In genomic region chr4:54395013-54395527, GRCh38 we compare ENCODE assay signal across 29 cellular contexts.
"Had no signal": no experiment of that assay in that cellular context is flagged by ENCODE, and none has a peak within 500 bp of the region (broad histone marks: within the 10 kb centered on the region; RNA-seq: fewer than 3 reads in every experiment).

No MANE protein-coding gene starts in this region.

- H3K4me1 Mint-ChIP-seq: activated naive CD8-positive, alpha-beta T cell treated with anti-CD3 and anti-CD28 coated beads for 36 hours; T-helper 17 cell had no signal

- H3K9me3 Mint-ChIP-seq: activated naive CD4-positive, alpha-beta T cell treated with anti-CD3 and anti-CD28 coated beads for 36 hours; activated naive CD8-positive, alpha-beta T cell treated with anti-CD3 and anti-CD28 coated beads for 36 hours had no signal

- H3K27ac ChIP-seq: adrenal gland, body of pancreas, colonic mucosa, epithelial cell of prostate, left ventricle myocardium inferior, pancreas, prostate gland, thoracic aorta, vagina, VCaP had no signal

- H3K9me3 ChIP-seq: adrenal gland, body of pancreas, colonic mucosa, left ventricle myocardium inferior, pancreas, prostate gland, thoracic aorta, vagina had no signal

- DNase-seq: activated CD4-positive, alpha-beta T cell treated with anti-CD3 and anti-CD28 coated beads for 4 hours; activated CD4-positive, alpha-beta T cell treated with anti-CD3 and anti-CD28 coated beads, Interleukin-2, amount 50 U/mL, for 4 hours; activated CD8-positive, alpha-beta memory T cell treated with anti-CD3 and anti-CD28 coated beads for 24 hours; activated effector memory CD4-positive, alpha-beta T cell treated with anti-CD3 and anti-CD28 coated beads, Interleukin-2, amount 50 U/mL, for 16 hours; activated naive CD4-positive, alpha-beta T cell treated with anti-CD3 and anti-CD28 coated beads for 36 hours; activated naive CD8-positive, alpha-beta T cell treated with anti-CD3 and anti-CD28 coated beads for 36 hours; adrenal gland; aorta; body of pancreas; cerebellar nuclear complex; colonic mucosa; effector CD8-positive, alpha-beta T cell; left ventricle myocardium inferior; mesendoderm; pancreas; retina; stimulated activated CD4-positive, alpha-beta T cell treated with anti-CD3 and anti-CD28 coated beads, Interleukin-15, amount 100 ng/mL, for 24 hours; stimulated activated CD4-positive, alpha-beta T cell treated with anti-CD3 and anti-CD28 coated beads, Interleukin-2, amount 100 ng/mL, for 24 hours; stimulated activated naive CD4-positive, alpha-beta T cell treated with Interleukin-2 at 50 U/mL for 16 hours; T-helper 17 cell; T1000 had no signal

- H3K36me3 ChIP-seq: adrenal gland, colonic mucosa, left ventricle myocardium inferior, pancreas, prostate gland, thoracic aorta, vagina had no signal

- H3K4me3 ChIP-seq: adrenal gland, body of pancreas, colonic mucosa, left ventricle myocardium inferior, lung, pancreas, prostate gland, thoracic aorta, vagina had no signal

- H3K27me3 ChIP-seq: adrenal gland, body of pancreas, colonic mucosa, pancreas, vagina had no signal

- H3K36me3 Mint-ChIP-seq: activated naive CD8-positive, alpha-beta T cell treated with anti-CD3 and anti-CD28 coated beads for 36 hours; type B pancreatic cell had no signal

- ATAC-seq: body of pancreas, pancreas, sciatic nerve, T-helper 17 cell had no signal

- H3K4me3 Mint-ChIP-seq: activated naive CD4-positive, alpha-beta T cell treated with anti-CD3 and anti-CD28 coated beads for 36 hours; activated naive CD8-positive, alpha-beta T cell treated with anti-CD3 and anti-CD28 coated beads for 36 hours; T-helper 17 cell; type B pancreatic cell had no signal

- H3K27ac Mint-ChIP-seq: activated naive CD4-positive, alpha-beta T cell treated with anti-CD3 and anti-CD28 coated beads for 36 hours; activated naive CD8-positive, alpha-beta T cell treated with anti-CD3 and anti-CD28 coated beads for 36 hours; T-helper 17 cell; type B pancreatic cell had no signal

- H3K4me1 ChIP-seq: adrenal gland, body of pancreas, colonic mucosa, pancreas, prostate gland, vagina had no signal
